10 cellular contexts compared by ENCODE assay signal in genomic region chr2:37523861-37524362, GRCh38.
A peak's percentile ranks its signal among the peaks of the same experiment; 100 is the strongest.
DNase-seq lines count a peak whose midpoint lies in the region; ATAC-seq and TF ChIP-seq lines count a peak whose summit lies in the region.
"Had no signal": no experiment of that assay in that cellular context is flagged by ENCODE, and none has a peak within 500 bp of the region (broad histone marks: within the 10 kb centered on the region; RNA-seq: fewer than 3 reads in every experiment).

No MANE protein-coding gene starts in this region.

- no peaks in the 10 kb centered on the region for H3K9me3 ChIP-seq in SK-N-SH

- POLR2A ChIA-PET in SK-N-SH (lab: Yijun Ruan, JAX): interaction anchor here (1.1 kb wide), 1 partner anchor 17 kb away, joined by 3 read pairs; no protein-coding TSS in a partner anchor

- H3K9me2 ChIP-seq in SK-N-SH: no peaks in the 10 kb centered on the region

- H3K27me3 ChIP-seq in SK-N-SH (ENCODE audit: insufficient read depth): no peaks in the 10 kb centered on the region

- peaks cover 0 to 2% of the 10 kb centered on the region in 2 experiments; a peak in 2 of 4 replicates for H3K4me1 ChIP-seq in SK-N-SH (ENCODE audit: control insufficient read depth in 1 of 2, insufficient read depth in 2 of 2, low read depth in 1 of 2, low read length in 1 of 2)

- no peaks in the 10 kb centered on the region for H3F3A ChIP-seq in SK-N-SH (replicated peaks; ENCODE audit: insufficient read depth)

- H3K4me2 ChIP-seq in SK-N-SH: no peak overlapping the region

- DNase-seq in AML-193 (lab: John Stamatoyannopoulos, UW): peak; percentile 89 to 90
- DNase-seq in NCI-H69 (lab: John Stamatoyannopoulos, UW): peak; percentile 81
- DNase-seq in omental fat pad (ENCODE audit: low spot score): no peak
- DNase-seq in RPMI8226: no peak
- no peak for DNase-seq in globus pallidus (ENCODE audit: low spot score)
- no peak for DNase-seq in SK-N-SH
- DNase-seq: activated CD4-positive, alpha-beta T cell treated with anti-CD3 and anti-CD28 coated beads, Interleukin-2, amount 50 U/mL, for 1 hour; DND-41 had no signal

- H3K27ac ChIP-seq in SK-N-SH (ENCODE audit: low read depth in 2 of 2, low read length in 1 of 2): no peak overlapping the region

- no peaks in the 10 kb centered on the region for H3K79me2 ChIP-seq in SK-N-SH (ENCODE audit: insufficient read depth)

- TF ChIP-seq RAD21 in SK-N-SH (IDR thresholded peaks at IDR 0.05; ENCODE audit: low read length): no peak

- ATAC-seq in esophagus mucosa (peak; percentile 77), omental fat pad (ENCODE audit: low FRiP score) (peak; percentile 91), GM19452 (IDR thresholded peaks at IDR 0.05; ENCODE audit: unreplicated experiment) (no peak)

- H3K4me3 ChIP-seq in SK-N-SH (ENCODE audit: low read depth in 2 of 2, low read length in 1 of 2): no peak overlapping the region

- CTCF ChIA-PET in SK-N-SH (lab: Yijun Ruan, JAX): interaction anchor here (0.9 to 1.9 kb wide), 8 partner anchors 10 to 354 kb away, joined by 3 to 6 read pairs (median 3); no protein-coding TSS in a partner anchor

- H3K36me3 ChIP-seq in SK-N-SH (replicated peaks in 1 of 2; ENCODE audit: control insufficient read depth in 1 of 2, insufficient read depth in 2 of 2, low read length in 1 of 2): no peaks in the 10 kb centered on the region

- WGBS in SK-N-SH (ENCODE audit: low lambda C conversion rate): 88% methylated on average over 5 of the region's 5 CpGs

- H4K20me1 ChIP-seq in SK-N-SH (ENCODE audit: insufficient read depth): no peaks in the 10 kb centered on the region

- no peak for TF ChIP-seq EP300 in SK-N-SH (IDR thresholded peaks at IDR 0.05; ENCODE audit: borderline replicate concordance in 1 of 2, low read depth in 1 of 2, low read length in 1 of 2)

- TF ChIP-seq CTCF in omental fat pad (IDR thresholded peaks at IDR 0.05): no peak
- TF ChIP-seq CTCF in SK-N-SH (IDR thresholded peaks at IDR 0.05): no peak

- H3K9ac ChIP-seq in SK-N-SH: no peak overlapping the region

- H2AFZ ChIP-seq in SK-N-SH (ENCODE audit: low read depth): no peak overlapping the region

TF ChIP-seq in SK-N-SH, 30 proteins besides CTCF, POLR2A, EP300 and RAD21:
- no peak for TF ChIP-seq GABPA (IDR thresholded peaks at IDR 0.05; ENCODE audit: low read depth)
- TF ChIP-seq USF1 (IDR thresholded peaks at IDR 0.05; ENCODE audit: borderline replicate concordance, low read depth): no peak
- TF ChIP-seq PBX3 (IDR thresholded peaks at IDR 0.05): no peak
- no peak for TF ChIP-seq EZH2phosphoT487 (IDR thresholded peaks at IDR 0.05; ENCODE audit: borderline replicate concordance, low read depth)
- TF ChIP-seq MXI1 (IDR thresholded peaks at IDR 0.05; ENCODE audit: low read depth, low read length): no peak
- TF ChIP-seq TCF12 (IDR thresholded peaks at IDR 0.05): no peak
- TF ChIP-seq TEAD4 (IDR thresholded peaks at IDR 0.05; ENCODE audit: borderline replicate concordance, insufficient read depth): no peak
- TF ChIP-seq REST (IDR thresholded peaks at IDR 0.05; ENCODE audit: low read depth, low read length): no peak
- no peak for TF ChIP-seq POLR2AphosphoS5 (IDR thresholded peaks at IDR 0.05; ENCODE audit: low read depth, low read length)
- no peak for TF ChIP-seq FOSL2 (IDR thresholded peaks at IDR 0.05; ENCODE audit: borderline replicate concordance, low read depth)
- TF ChIP-seq ELF1 (IDR thresholded peaks at IDR 0.05): no peak
- TF ChIP-seq GATA2 (CRISPR knock-in tag; IDR thresholded peaks at IDR 0.05): no peak
- TF ChIP-seq SMC3 (IDR thresholded peaks at IDR 0.05; ENCODE audit: low read depth, low read length): no peak

Comparison
In these comparisons a context has a peak if more than half of its experiments do, and no peak if none do; other contexts are left out.
1. DNase-seq: peak in AML-193 (2 of 2) and NCI-H69 (single experiment); none in omental fat pad (single experiment), RPMI8226 (single experiment), globus pallidus (single experiment) and SK-N-SH (single experiment).